ENCODE assay signal across 8 cellular contexts in genomic region chr7:138157702-138158101, GRCh38.
"Had no signal": no experiment of that assay in that cellular context is flagged by ENCODE, and none has a peak within 500 bp of the region (broad histone marks: within the 10 kb centered on the region; RNA-seq: fewer than 3 reads in every experiment).

No MANE protein-coding gene starts in this region.

- ATAC-seq: GM12878 had no signal

- FAIRE-seq: G401.6, GM12878, GM12891, GM12892, GM18507, GM19239 had no signal

- DNase-seq: GDM1, GF-D8 had no signal

- H3K4me3 ChIP-seq: GM12878 had no signal
